Comparison of ENCODE assay signal across 2 cellular contexts in the genomic region with DNA sequence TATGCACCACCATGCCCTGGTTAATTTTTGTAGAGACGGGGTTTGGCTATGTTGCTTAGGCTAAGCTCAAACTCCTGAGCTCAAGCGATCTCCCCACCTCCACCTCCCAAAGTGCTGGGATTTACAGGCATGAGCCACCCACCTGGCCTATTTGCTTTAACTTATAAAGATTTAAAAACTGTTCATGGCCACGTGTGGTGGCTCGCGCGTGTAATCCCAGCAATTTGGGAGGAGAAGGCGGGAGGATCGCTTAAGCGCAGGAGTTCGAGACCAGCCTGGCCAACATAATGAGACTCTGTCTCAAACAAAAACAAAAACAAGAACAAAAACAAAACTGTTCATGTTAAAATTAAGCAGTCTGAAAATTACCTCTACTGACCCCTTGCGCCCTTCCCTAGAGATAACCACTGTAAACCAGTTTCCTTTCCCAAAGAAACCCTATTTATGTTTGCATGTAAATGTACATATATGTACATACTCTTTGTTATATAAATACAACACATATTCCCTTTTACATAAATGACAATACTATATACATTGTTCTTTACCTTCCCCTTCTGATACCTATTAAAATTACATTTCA.
TF ChIP-seq lines count a peak whose summit lies in the region.

No MANE protein-coding gene starts in this region.

TF ChIP-seq in A549, 52 proteins besides CTCF, POLR2A, EP300 and RAD21:
- no peak for TF ChIP-seq CBX2 (IDR thresholded peaks at IDR 0.05; ENCODE audit: borderline replicate concordance, low read depth)
- TF ChIP-seq BHLHE40 (IDR thresholded peaks at IDR 0.05; ENCODE audit: low read depth, low read length) = no peak
- TF ChIP-seq RFX5 (IDR thresholded peaks at IDR 0.05) = no peak
- TF ChIP-seq BCL3 (IDR thresholded peaks at IDR 0.05) = no peak
- TF ChIP-seq PHF8 (IDR thresholded peaks at IDR 0.05; ENCODE audit: borderline replicate concordance, low read depth) = no peak
TF ChIP-seq in A549: peak in this region for 0.

TF ChIP-seq in GM23338, 12 proteins besides CTCF, POLR2A, EP300 and RAD21:
- TF ChIP-seq EZH2phosphoT487 (IDR thresholded peaks at IDR 0.05; ENCODE audit: unreplicated experiment) (no peak), ETS1 (IDR thresholded peaks at IDR 0.05) (no peak), REST (IDR thresholded peaks at IDR 0.05; ENCODE audit: unreplicated experiment) (no peak), NANOG (IDR thresholded peaks at IDR 0.05; ENCODE audit: borderline replicate concordance) (no peak), STAT1 (IDR thresholded peaks at IDR 0.05; ENCODE audit: unreplicated experiment) (no peak)
- TF ChIP-seq, protein P1, sequence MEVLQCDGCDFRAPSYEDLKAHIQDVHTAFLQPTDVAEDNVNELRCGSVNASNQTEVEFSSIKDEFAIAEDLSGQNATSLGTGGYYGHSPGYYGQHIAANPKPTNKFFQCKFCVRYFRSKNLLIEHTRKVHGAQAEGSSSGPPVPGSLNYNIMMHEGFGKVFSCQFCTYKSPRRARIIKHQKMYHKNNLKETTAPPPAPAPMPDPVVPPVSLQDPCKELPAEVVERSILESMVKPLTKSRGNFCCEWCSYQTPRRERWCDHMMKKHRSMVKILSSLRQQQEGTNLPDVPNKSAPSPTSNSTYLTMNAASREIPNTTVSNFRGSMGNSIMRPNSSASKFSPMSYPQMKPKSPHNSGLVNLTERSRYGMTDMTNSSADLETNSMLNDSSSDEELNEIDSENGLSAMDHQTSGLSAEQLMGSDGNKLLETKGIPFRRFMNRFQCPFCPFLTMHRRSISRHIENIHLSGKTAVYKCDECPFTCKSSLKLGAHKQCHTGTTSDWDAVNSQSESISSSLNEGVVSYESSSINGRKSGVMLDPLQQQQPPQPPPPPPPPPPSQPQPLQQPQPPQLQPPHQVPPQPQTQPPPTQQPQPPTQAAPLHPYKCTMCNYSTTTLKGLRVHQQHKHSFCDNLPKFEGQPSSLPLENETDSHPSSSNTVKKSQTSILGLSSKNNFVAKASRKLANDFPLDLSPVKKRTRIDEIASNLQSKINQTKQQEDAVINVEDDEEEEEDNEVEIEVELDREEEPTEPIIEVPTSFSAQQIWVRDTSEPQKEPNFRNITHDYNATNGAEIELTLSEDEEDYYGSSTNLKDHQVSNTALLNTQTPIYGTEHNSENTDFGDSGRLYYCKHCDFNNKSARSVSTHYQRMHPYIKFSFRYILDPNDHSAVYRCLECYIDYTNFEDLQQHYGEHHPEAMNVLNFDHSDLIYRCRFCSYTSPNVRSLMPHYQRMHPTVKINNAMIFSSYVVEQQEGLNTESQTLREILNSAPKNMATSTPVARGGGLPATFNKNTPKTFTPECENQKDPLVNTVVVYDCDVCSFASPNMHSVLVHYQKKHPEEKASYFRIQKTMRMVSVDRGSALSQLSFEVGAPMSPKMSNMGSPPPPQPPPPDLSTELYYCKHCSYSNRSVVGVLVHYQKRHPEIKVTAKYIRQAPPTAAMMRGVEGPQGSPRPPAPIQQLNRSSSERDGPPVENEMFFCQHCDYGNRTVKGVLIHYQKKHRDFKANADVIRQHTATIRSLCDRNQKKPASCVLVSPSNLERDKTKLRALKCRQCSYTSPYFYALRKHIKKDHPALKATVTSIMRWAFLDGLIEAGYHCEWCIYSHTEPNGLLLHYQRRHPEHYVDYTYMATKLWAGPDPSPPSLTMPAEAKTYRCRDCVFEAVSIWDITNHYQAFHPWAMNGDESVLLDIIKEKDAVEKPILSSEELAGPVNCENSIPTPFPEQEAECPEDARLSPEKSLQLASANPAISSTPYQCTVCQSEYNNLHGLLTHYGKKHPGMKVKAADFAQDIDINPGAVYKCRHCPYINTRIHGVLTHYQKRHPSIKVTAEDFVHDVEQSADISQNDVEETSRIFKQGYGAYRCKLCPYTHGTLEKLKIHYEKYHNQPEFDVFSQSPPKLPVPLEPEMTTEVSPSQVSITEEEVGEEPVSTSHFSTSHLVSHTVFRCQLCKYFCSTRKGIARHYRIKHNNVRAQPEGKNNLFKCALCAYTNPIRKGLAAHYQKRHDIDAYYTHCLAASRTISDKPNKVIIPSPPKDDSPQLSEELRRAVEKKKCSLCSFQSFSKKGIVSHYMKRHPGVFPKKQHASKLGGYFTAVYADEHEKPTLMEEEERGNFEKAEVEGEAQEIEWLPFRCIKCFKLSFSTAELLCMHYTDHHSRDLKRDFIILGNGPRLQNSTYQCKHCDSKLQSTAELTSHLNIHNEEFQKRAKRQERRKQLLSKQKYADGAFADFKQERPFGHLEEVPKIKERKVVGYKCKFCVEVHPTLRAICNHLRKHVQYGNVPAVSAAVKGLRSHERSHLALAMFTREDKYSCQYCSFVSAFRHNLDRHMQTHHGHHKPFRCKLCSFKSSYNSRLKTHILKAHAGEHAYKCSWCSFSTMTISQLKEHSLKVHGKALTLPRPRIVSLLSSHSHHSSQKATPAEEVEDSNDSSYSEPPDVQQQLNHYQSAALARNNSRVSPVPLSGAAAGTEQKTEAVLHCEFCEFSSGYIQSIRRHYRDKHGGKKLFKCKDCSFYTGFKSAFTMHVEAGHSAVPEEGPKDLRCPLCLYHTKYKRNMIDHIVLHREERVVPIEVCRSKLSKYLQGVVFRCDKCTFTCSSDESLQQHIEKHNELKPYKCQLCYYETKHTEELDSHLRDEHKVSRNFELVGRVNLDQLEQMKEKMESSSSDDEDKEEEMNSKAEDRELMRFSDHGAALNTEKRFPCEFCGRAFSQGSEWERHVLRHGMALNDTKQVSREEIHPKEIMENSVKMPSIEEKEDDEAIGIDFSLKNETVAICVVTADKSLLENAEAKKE (CRISPR knock-in tag; IDR thresholded peaks at IDR 0.05) = no peak
